In the genomic region with DNA sequence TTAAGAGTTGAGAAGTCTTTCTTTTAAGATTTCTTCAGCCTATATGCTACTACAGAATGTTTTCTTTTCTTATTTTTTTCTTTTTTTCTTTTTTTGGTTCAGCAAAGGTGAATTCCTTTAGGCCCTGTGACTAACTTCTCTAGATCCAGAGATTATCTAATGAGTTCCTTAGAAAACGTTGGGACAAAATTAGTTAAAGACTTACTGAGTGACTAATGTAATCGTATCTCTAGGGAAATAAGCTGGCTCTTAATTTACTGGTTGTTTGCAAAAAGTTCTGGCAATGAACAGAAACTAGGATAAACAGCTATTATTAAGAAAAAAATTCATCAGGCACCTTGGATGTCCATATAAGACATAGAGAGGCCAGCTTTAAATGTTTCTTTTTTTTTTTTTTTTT, we compare ENCODE assay signal across 3 cellular contexts.
TF ChIP-seq lines count a peak whose summit lies in the region.

No MANE protein-coding gene starts in this region.

TF ChIP-seq in SK-N-SH, 30 proteins besides CTCF, POLR2A, EP300 and RAD21 (continued from another document):
- TF ChIP-seq, protein P1, sequence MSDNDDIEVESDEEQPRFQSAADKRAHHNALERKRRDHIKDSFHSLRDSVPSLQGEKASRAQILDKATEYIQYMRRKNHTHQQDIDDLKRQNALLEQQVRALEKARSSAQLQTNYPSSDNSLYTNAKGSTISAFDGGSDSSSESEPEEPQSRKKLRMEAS (IDR thresholded peaks at IDR 0.05; ENCODE audit: low read depth): no peak
- TF ChIP-seq FOSL2 (IDR thresholded peaks at IDR 0.05; ENCODE audit: borderline replicate concordance, low read depth) (no peak), NRF1 (IDR thresholded peaks at IDR 0.05; ENCODE audit: low read depth, low read length) (no peak), SMC3 (IDR thresholded peaks at IDR 0.05; ENCODE audit: low read depth, low read length) (no peak), EZH2phosphoT487 (IDR thresholded peaks at IDR 0.05; ENCODE audit: borderline replicate concordance, low read depth) (no peak), FOXM1 (IDR thresholded peaks at IDR 0.05; ENCODE audit: low read depth) (no peak), POLR2AphosphoS5 (IDR thresholded peaks at IDR 0.05; ENCODE audit: low read depth, low read length) (no peak), MEF2A (IDR thresholded peaks at IDR 0.05; ENCODE audit: borderline replicate concordance, low read depth) (no peak), YY1 (IDR thresholded peaks at IDR 0.05; ENCODE audit: low read depth) (no peak), RXRA (IDR thresholded peaks at IDR 0.05; ENCODE audit: borderline replicate concordance, low read depth) (no peak)
- TF ChIP-seq, protein P2, sequence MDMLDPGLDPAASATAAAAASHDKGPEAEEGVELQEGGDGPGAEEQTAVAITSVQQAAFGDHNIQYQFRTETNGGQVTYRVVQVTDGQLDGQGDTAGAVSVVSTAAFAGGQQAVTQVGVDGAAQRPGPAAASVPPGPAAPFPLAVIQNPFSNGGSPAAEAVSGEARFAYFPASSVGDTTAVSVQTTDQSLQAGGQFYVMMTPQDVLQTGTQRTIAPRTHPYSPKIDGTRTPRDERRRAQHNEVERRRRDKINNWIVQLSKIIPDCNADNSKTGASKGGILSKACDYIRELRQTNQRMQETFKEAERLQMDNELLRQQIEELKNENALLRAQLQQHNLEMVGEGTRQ (IDR thresholded peaks at IDR 0.05; ENCODE audit: borderline replicate concordance, low read depth, low read length): no peak
- TF ChIP-seq, protein P3, sequence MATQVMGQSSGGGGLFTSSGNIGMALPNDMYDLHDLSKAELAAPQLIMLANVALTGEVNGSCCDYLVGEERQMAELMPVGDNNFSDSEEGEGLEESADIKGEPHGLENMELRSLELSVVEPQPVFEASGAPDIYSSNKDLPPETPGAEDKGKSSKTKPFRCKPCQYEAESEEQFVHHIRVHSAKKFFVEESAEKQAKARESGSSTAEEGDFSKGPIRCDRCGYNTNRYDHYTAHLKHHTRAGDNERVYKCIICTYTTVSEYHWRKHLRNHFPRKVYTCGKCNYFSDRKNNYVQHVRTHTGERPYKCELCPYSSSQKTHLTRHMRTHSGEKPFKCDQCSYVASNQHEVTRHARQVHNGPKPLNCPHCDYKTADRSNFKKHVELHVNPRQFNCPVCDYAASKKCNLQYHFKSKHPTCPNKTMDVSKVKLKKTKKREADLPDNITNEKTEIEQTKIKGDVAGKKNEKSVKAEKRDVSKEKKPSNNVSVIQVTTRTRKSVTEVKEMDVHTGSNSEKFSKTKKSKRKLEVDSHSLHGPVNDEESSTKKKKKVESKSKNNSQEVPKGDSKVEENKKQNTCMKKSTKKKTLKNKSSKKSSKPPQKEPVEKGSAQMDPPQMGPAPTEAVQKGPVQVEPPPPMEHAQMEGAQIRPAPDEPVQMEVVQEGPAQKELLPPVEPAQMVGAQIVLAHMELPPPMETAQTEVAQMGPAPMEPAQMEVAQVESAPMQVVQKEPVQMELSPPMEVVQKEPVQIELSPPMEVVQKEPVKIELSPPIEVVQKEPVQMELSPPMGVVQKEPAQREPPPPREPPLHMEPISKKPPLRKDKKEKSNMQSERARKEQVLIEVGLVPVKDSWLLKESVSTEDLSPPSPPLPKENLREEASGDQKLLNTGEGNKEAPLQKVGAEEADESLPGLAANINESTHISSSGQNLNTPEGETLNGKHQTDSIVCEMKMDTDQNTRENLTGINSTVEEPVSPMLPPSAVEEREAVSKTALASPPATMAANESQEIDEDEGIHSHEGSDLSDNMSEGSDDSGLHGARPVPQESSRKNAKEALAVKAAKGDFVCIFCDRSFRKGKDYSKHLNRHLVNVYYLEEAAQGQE (IDR thresholded peaks at IDR 0.05; ENCODE audit: low read depth, low read length): no peak
- TF ChIP-seq, protein P4, sequence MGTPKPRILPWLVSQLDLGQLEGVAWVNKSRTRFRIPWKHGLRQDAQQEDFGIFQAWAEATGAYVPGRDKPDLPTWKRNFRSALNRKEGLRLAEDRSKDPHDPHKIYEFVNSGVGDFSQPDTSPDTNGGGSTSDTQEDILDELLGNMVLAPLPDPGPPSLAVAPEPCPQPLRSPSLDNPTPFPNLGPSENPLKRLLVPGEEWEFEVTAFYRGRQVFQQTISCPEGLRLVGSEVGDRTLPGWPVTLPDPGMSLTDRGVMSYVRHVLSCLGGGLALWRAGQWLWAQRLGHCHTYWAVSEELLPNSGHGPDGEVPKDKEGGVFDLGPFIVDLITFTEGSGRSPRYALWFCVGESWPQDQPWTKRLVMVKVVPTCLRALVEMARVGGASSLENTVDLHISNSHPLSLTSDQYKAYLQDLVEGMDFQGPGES (IDR thresholded peaks at IDR 0.05; ENCODE audit: low read depth, low read length): no peak
TF ChIP-seq in SK-N-SH: peak in this region for 0.

TF ChIP-seq in SK-N-SH treated with all-trans-retinoic acid at 6 μM for 48 hours, 23 proteins besides CTCF, POLR2A, EP300 and RAD21:
- TF ChIP-seq, protein P5, sequence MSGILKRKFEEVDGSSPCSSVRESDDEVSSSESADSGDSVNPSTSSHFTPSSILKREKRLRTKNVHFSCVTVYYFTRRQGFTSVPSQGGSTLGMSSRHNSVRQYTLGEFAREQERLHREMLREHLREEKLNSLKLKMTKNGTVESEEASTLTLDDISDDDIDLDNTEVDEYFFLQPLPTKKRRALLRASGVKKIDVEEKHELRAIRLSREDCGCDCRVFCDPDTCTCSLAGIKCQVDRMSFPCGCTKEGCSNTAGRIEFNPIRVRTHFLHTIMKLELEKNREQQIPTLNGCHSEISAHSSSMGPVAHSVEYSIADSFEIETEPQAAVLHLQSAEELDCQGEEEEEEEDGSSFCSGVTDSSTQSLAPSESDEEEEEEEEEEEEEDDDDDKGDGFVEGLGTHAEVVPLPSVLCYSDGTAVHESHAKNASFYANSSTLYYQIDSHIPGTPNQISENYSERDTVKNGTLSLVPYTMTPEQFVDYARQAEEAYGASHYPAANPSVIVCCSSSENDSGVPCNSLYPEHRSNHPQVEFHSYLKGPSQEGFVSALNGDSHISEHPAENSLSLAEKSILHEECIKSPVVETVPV (CRISPR knock-in tag; IDR thresholded peaks at IDR 0.05): no peak
- TF ChIP-seq ZNF565 (CRISPR knock-in tag; conservative IDR thresholded peaks at IDR 0.05; ENCODE audit: low read depth): no peak
- no peak for TF ChIP-seq GLIS3 (CRISPR knock-in tag; IDR thresholded peaks at IDR 0.05)
- no peak for TF ChIP-seq TOX (CRISPR knock-in tag; IDR thresholded peaks at IDR 0.05; ENCODE audit: borderline replicate concordance)
- no peak for TF ChIP-seq ZC3H10 (CRISPR knock-in tag; IDR thresholded peaks at IDR 0.05)
- no peak for TF ChIP-seq ISL1 (CRISPR knock-in tag; IDR thresholded peaks at IDR 0.05)
- TF ChIP-seq CSDC2 (CRISPR knock-in tag; IDR thresholded peaks at IDR 0.05): no peak
- no peak for TF ChIP-seq ZNF70 (CRISPR knock-in tag; IDR thresholded peaks at IDR 0.05)
- no peak for TF ChIP-seq SNAI2 (CRISPR knock-in tag; IDR thresholded peaks at IDR 0.05)
- no peak for TF ChIP-seq TCF4 (CRISPR knock-in tag; IDR thresholded peaks at IDR 0.05; ENCODE audit: borderline replicate concordance)
- TF ChIP-seq, protein P6, sequence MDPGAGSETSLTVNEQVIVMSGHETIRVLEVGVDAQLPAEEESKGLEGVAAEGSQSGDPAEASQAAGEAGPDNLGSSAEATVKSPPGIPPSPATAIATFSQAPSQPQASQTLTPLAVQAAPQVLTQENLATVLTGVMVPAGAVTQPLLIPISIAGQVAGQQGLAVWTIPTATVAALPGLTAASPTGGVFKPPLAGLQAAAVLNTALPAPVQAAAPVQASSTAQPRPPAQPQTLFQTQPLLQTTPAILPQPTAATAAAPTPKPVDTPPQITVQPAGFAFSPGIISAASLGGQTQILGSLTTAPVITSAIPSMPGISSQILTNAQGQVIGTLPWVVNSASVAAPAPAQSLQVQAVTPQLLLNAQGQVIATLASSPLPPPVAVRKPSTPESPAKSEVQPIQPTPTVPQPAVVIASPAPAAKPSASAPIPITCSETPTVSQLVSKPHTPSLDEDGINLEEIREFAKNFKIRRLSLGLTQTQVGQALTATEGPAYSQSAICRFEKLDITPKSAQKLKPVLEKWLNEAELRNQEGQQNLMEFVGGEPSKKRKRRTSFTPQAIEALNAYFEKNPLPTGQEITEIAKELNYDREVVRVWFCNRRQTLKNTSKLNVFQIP (CRISPR knock-in tag; IDR thresholded peaks at IDR 0.05; ENCODE audit: borderline replicate concordance, low read depth): no peak
- TF ChIP-seq ZFP3 (CRISPR knock-in tag; IDR thresholded peaks at IDR 0.05): no peak
- no peak for TF ChIP-seq ARNTL (CRISPR knock-in tag; IDR thresholded peaks at IDR 0.05; ENCODE audit: borderline replicate concordance, low read depth)
- no peak for TF ChIP-seq ESRRG (CRISPR knock-in tag; IDR thresholded peaks at IDR 0.05)
- TF ChIP-seq ZFP30 (CRISPR knock-in tag; IDR thresholded peaks at IDR 0.05): no peak
- TF ChIP-seq, protein P7, sequence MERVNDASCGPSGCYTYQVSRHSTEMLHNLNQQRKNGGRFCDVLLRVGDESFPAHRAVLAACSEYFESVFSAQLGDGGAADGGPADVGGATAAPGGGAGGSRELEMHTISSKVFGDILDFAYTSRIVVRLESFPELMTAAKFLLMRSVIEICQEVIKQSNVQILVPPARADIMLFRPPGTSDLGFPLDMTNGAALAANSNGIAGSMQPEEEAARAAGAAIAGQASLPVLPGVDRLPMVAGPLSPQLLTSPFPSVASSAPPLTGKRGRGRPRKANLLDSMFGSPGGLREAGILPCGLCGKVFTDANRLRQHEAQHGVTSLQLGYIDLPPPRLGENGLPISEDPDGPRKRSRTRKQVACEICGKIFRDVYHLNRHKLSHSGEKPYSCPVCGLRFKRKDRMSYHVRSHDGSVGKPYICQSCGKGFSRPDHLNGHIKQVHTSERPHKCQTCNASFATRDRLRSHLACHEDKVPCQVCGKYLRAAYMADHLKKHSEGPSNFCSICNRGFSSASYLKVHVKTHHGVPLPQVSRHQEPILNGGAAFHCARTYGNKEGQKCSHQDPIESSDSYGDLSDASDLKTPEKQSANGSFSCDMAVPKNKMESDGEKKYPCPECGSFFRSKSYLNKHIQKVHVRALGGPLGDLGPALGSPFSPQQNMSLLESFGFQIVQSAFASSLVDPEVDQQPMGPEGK (CRISPR knock-in tag; IDR thresholded peaks at IDR 0.05; ENCODE audit: borderline replicate concordance): no peak

TF ChIP-seq in endothelial cell of umbilical vein, 7 proteins besides CTCF, POLR2A, EP300 and RAD21 (continued from another document):
- TF ChIP-seq MYC (IDR thresholded peaks at IDR 0.05; ENCODE audit: low read depth, low read length) (no peak), GATA2 (IDR thresholded peaks at IDR 0.05; ENCODE audit: insufficient read depth, insufficient read length, low read depth, low read length) (no peak)
- TF ChIP-seq, protein P1 (IDR thresholded peaks at IDR 0.05; ENCODE audit: insufficient read depth, insufficient read length): no peak
TF ChIP-seq in endothelial cell of umbilical vein: peak in this region for 0.
